ENCODE assay signal across 20 cellular contexts in the genomic region with DNA sequence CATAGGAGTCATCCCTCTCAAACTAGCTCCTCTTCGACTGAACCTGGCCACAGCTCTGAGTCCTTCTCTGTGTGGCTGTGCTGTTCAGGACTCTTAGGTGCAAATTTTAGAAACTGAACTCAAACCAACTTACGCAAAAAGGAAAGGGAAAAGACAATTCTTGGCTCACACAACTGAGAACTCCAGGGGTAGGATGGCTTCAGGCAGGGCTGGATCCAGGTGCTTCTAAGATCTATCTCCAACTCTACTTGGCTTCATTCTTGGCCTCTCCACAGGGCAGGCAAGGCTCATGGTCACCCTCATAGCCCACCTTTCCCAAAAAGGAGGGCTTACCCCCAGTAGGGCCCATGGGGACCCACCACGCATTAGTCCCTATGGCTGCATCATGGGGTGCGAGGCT. TPM values are rescaled to one million over a fixed set of nuclear protein-coding genes. Genes with fewer than 3 reads are reported as not detected.
"Had no signal": no experiment of that assay in that cellular context is flagged by ENCODE, and none has a peak within 500 bp of the region (broad histone marks: within the 10 kb centered on the region; RNA-seq: fewer than 3 reads in every experiment).

No MANE protein-coding gene starts in this region.

- H3K27ac ChIP-seq: foreskin keratinocyte had no signal

- H3K27me3 ChIP-seq: right atrium auricular region had no signal

- H3K4me3 ChIP-seq: right atrium auricular region, spleen, thoracic aorta had no signal

- H3K9me3 ChIP-seq: right atrium auricular region, spleen, thoracic aorta had no signal

- ATAC-seq: activated CD8-positive, alpha-beta T cell treated with anti-CD3 and anti-CD28 coated beads for 36 hours; activated naive CD4-positive, alpha-beta T cell treated with anti-CD3 and anti-CD28 coated beads, Interleukin-2, amount 50 U/mL, for 72 hours; activated T-cell treated with anti-CD3 and anti-CD28 coated beads, Interleukin-2, amount 50 U/mL, for 72 hours; foreskin keratinocyte; naive thymus-derived CD4-positive, alpha-beta T cell; T-helper 17 cell had no signal

- H3K36me3 ChIP-seq: right atrium auricular region, spleen, thoracic aorta had no signal

- H3K4me1 ChIP-seq: foreskin keratinocyte had no signal

- DNase-seq: activated B cell treated with CpG ODN at 0.5 μM for 24 hours; activated CD4-positive, alpha-beta T cell treated with anti-CD3 and anti-CD28 coated beads, Interleukin-2, amount 50 U/mL, for 1 hour; activated CD8-positive, alpha-beta T cell treated with anti-CD3 and anti-CD28 coated beads for 36 hours; activated naive CD4-positive, alpha-beta T cell; activated T-cell treated with anti-CD3 and anti-CD28 coated beads, Interleukin-2, amount 50 U/mL, for 72 hours; endodermal cell; foreskin keratinocyte; midbrain; naive thymus-derived CD4-positive, alpha-beta T cell; occipital lobe; spleen; stimulated activated naive CD4-positive, alpha-beta T cell treated with Interleukin-2 at 50 U/mL for 16 hours; T-helper 17 cell; T1000; trophoblast cell had no signal

- FAIRE-seq: islet of Langerhans, urothelium cell line had no signal

RNA-seq across cellular contexts. Expression of a gene that starts 8.1 kb away (rescaled TPM):
- total RNA-seq: T-helper 17 cell had no signal
- polyA plus RNA-seq: naive thymus-derived CD4-positive, alpha-beta T cell had no signal
